Comparison of ENCODE assay signal across 20 cellular contexts in genomic region chr1:219661464-219662092, GRCh38. TPM values are rescaled to one million over a fixed set of nuclear protein-coding genes. Genes with fewer than 3 reads are reported as not detected.
DNase-seq lines count a peak whose midpoint lies in the region; ATAC-seq and TF ChIP-seq lines count a peak whose summit lies in the region.
"Had no signal": no experiment of that assay in that cellular context is flagged by ENCODE, and none has a peak within 500 bp of the region (broad histone marks: within the 10 kb centered on the region; RNA-seq: fewer than 3 reads in every experiment).

No MANE protein-coding gene starts in this region.

- in situ Hi-C loops in SK-MEL-5 (cut with HindIII; ENCODE audit: low pct_unique_long_range_greater_than_20kb, low sequenced_read_pairs) = no loop called here

- no peak for TF ChIP-seq CTCF in GM23338 (conservative IDR thresholded peaks at IDR 0.05; ENCODE audit: low read depth in 2 of 2)
- no peak for TF ChIP-seq CTCF in hepatocyte (IDR thresholded peaks at IDR 0.05; ENCODE audit: poor library complexity)
- no peak for TF ChIP-seq CTCF in adrenal gland (IDR thresholded peaks at IDR 0.05)
- no peak for TF ChIP-seq CTCF in type B pancreatic cell (conservative IDR thresholded peaks at IDR 0.05)

- H4K20me1 ChIP-seq in GM23338 (replicated peaks; ENCODE audit: insufficient read depth) (no peaks in the 10 kb centered on the region), hepatocyte (ENCODE audit: insufficient read depth, poor library complexity, severe bottlenecking) (no peaks in the 10 kb centered on the region)

- H2AFZ ChIP-seq in GM23338 (peak overlapping the region; percentile 7; the same call in 1 of the 2 replicates), hepatocyte (no peak overlapping the region), trophoblast cell (ENCODE audit: insufficient read depth, low read length, poor library complexity) (no peak overlapping the region)

- no peak overlapping the region for H3K18ac ChIP-seq in trophoblast cell (ENCODE audit: low read length)

- H3K27me3 ChIP-seq in GM23338 (ENCODE audit: insufficient read depth) (no peaks in the 10 kb centered on the region), hepatocyte (no peaks in the 10 kb centered on the region), trophoblast cell (ENCODE audit: insufficient read depth, low read length) (no peaks in the 10 kb centered on the region), adrenal gland (no peaks in the 10 kb centered on the region)
- H3K27me3 ChIP-seq: heart right ventricle, testis had no signal

- H3K27ac Mint-ChIP-seq in GM23338 (peak overlapping the region; percentile 81; the same call in 1 of the 2 replicates), type B pancreatic cell (no peak overlapping the region)
- H3K27ac Mint-ChIP-seq: activated CD4-positive, alpha-beta memory T cell treated with anti-CD3 and anti-CD28 coated beads, Interleukin-2, amount 10 ng/mL, durations not matched to agents 7 days and 5 days; activated naive CD8-positive, alpha-beta T cell; HFFc6 had no signal

- H3K4ac ChIP-seq in trophoblast cell (ENCODE audit: low read depth, low read length) = no peak overlapping the region

- H3K36me3 ChIP-seq in GM23338 (ENCODE audit: insufficient read depth) = no peaks in the 10 kb centered on the region
- H3K36me3 ChIP-seq in hepatocyte (replicated peaks; ENCODE audit: insufficient read depth, low read depth) = no peaks in the 10 kb centered on the region
- no peaks in the 10 kb centered on the region for H3K36me3 ChIP-seq in trophoblast cell (ENCODE audit: control insufficient read depth in 1 of 2, insufficient read depth in 2 of 2, low read length in 2 of 2)
- H3K36me3 ChIP-seq in adrenal gland (replicated peaks in 1 of 2) = no peaks in the 10 kb centered on the region
- H3K36me3 ChIP-seq: heart right ventricle had no signal

- peaks cover 4% of the 10 kb centered on the region for H3K27me3 Mint-ChIP-seq in GM23338 (ENCODE audit: insufficient read depth, low read depth, poor library complexity)
- no peaks in the 10 kb centered on the region for H3K27me3 Mint-ChIP-seq in type B pancreatic cell

- H3K4me1 Mint-ChIP-seq in GM23338 (peaks cover 19% of the 10 kb centered on the region), type B pancreatic cell (ENCODE audit: unreplicated experiment) (peaks cover 65% of the 10 kb centered on the region)

- H3F3A ChIP-seq in GM23338 (replicated peaks; ENCODE audit: low read depth) = no peaks in the 10 kb centered on the region

- peaks cover 3% of the 10 kb centered on the region for H3K79me1 ChIP-seq in trophoblast cell (ENCODE audit: low read length)

- H3K27ac ChIP-seq in GM23338 (ENCODE audit: low read depth) (no peak overlapping the region), hepatocyte (no peak overlapping the region), trophoblast cell (ENCODE audit: low read depth, low read length) (no peak overlapping the region), adrenal gland (no peak overlapping the region)
- H3K27ac ChIP-seq: testis had no signal

- no peak overlapping the region for H2AK5ac ChIP-seq in trophoblast cell (ENCODE audit: low read length)

- no peak overlapping the region for H4K91ac ChIP-seq in trophoblast cell (ENCODE audit: low read depth, low read length)

- no peak overlapping the region for H3K9ac ChIP-seq in trophoblast cell (ENCODE audit: low read length)

- H3K79me2 ChIP-seq in GM23338 (replicated peaks; ENCODE audit: insufficient read depth) (no peaks in the 10 kb centered on the region), hepatocyte (no peaks in the 10 kb centered on the region), trophoblast cell (ENCODE audit: control insufficient read depth, insufficient read depth, low read length, poor library complexity) (no peaks in the 10 kb centered on the region)

- no peaks in the 10 kb centered on the region for H3K9me3 Mint-ChIP-seq in GM23338
- H3K9me3 Mint-ChIP-seq in type B pancreatic cell = no peaks in the 10 kb centered on the region
- H3K9me3 Mint-ChIP-seq: activated CD4-positive, alpha-beta memory T cell treated with anti-CD3 and anti-CD28 coated beads, Interleukin-2, amount 10 ng/mL, durations not matched to agents 7 days and 5 days had no signal

- H2BK12ac ChIP-seq in trophoblast cell (ENCODE audit: low read length) = no peak overlapping the region

- H3K14ac ChIP-seq in trophoblast cell (ENCODE audit: low read length) = no peak overlapping the region

- intact Hi-C loops in adrenal gland (cut with DNase I) = no loop called here

- no peak overlapping the region for H2BK5ac ChIP-seq in trophoblast cell (ENCODE audit: low read depth, low read length, poor library complexity)

- H2BK120ac ChIP-seq in trophoblast cell (ENCODE audit: insufficient read depth, low read length, poor library complexity) = no peak overlapping the region

- H4K12ac ChIP-seq in trophoblast cell (ENCODE audit: low read depth, low read length) = no peak overlapping the region

- no peak overlapping the region for H3K23ac ChIP-seq in trophoblast cell (ENCODE audit: low read length)

- H3K4me3 Mint-ChIP-seq in GM23338 (no peak overlapping the region), type B pancreatic cell (no peak overlapping the region)
- H3K4me3 Mint-ChIP-seq: activated CD4-positive, alpha-beta memory T cell treated with anti-CD3 and anti-CD28 coated beads, Interleukin-2, amount 10 ng/mL, durations not matched to agents 7 days and 5 days; activated naive CD8-positive, alpha-beta T cell had no signal

- H3K4me2 ChIP-seq in GM23338 (0 out of 2 replicates have a peak overlapping the region, but pooled peaks have one; percentile 31), hepatocyte (peak overlapping the region; percentile 73), trophoblast cell (ENCODE audit: low read length) (peak overlapping the region; percentile 90)

- DNase-seq in GM23338 (ENCODE audit: low spot score) (no peak), SK-MEL-5 (ENCODE audit: low read depth, low spot score) (peak; percentile 94), hepatocyte (ENCODE audit: low spot score) (no peak), trophoblast cell (no peak), dermis blood vessel endothelial cell (no peak), adrenal gland (no peak), type B pancreatic cell (ENCODE audit: extremely low spot score, unreplicated experiment) (no peak)
- DNase-seq: COR-L47; effector CD4-positive, alpha-beta T cell; NCI-H1105; SW 1271 had no signal

- H3K36me3 Mint-ChIP-seq in GM23338 (ENCODE audit: low read depth) = no peaks in the 10 kb centered on the region
- H3K36me3 Mint-ChIP-seq in type B pancreatic cell = no peaks in the 10 kb centered on the region
- H3K36me3 Mint-ChIP-seq: activated naive CD8-positive, alpha-beta T cell had no signal

- H3K9me2 ChIP-seq in GM23338 (ENCODE audit: insufficient read depth) = no peaks in the 10 kb centered on the region
- no peaks in the 10 kb centered on the region for H3K9me2 ChIP-seq in hepatocyte (replicated peaks; ENCODE audit: insufficient read depth)

- ATAC-seq in GM23338 (no peak), HG03025 (IDR thresholded peaks at IDR 0.05; ENCODE audit: low FRiP score, unreplicated experiment) (no peak)

- H3K4me1 ChIP-seq in GM23338 (ENCODE audit: insufficient read depth) (peaks cover 14% of the 10 kb centered on the region), hepatocyte (ENCODE audit: insufficient read depth) (peaks cover 3% of the 10 kb centered on the region), trophoblast cell (ENCODE audit: control insufficient read depth in 1 of 2, insufficient read depth in 2 of 2, low read length in 2 of 2) (peaks cover 3 to 4% of the 10 kb centered on the region in 2 experiments), adrenal gland (replicated peaks in 1 of 2) (peaks cover 0 to 12% of the 10 kb centered on the region in 2 donors)

- H3K9me3 ChIP-seq in hepatocyte (ENCODE audit: low read depth) (no peaks in the 10 kb centered on the region), trophoblast cell (ENCODE audit: insufficient read depth, low read depth, low read length) (no peaks in the 10 kb centered on the region), adrenal gland (replicated peaks in 1 of 3) (no peaks in the 10 kb centered on the region)
- H3K9me3 ChIP-seq: heart right ventricle, testis had no signal

- no peak for TF ChIP-seq POLR2A in adrenal gland (IDR thresholded peaks at IDR 0.05)

- no peak overlapping the region for H4K8ac ChIP-seq in trophoblast cell (ENCODE audit: low read depth, low read length)

- WGBS in hepatocyte (ENCODE audit: low lambda C conversion rate, missing lambda C conversion rate) = 87% methylated on average over 8 of the region's 8 CpGs
- no CpG with 5 or more reads among the region's 8 CpGs for WGBS in trophoblast cell (ENCODE audit: extremely low coverage, insufficient coverage, insufficient read length)
- WGBS in adrenal gland, 4 donors = 82 to 90% (median 87%) methylated on average over 8 of the region's 8 CpGs

- H3K4me3 ChIP-seq in GM23338 (no peak overlapping the region), hepatocyte (no peak overlapping the region), trophoblast cell (ENCODE audit: low read depth, low read length) (no peak overlapping the region), adrenal gland (no peak overlapping the region)

TF ChIP-seq in GM23338, 12 proteins besides CTCF, POLR2A, EP300 and RAD21 (continues in another document):
- TF ChIP-seq, protein P1, sequence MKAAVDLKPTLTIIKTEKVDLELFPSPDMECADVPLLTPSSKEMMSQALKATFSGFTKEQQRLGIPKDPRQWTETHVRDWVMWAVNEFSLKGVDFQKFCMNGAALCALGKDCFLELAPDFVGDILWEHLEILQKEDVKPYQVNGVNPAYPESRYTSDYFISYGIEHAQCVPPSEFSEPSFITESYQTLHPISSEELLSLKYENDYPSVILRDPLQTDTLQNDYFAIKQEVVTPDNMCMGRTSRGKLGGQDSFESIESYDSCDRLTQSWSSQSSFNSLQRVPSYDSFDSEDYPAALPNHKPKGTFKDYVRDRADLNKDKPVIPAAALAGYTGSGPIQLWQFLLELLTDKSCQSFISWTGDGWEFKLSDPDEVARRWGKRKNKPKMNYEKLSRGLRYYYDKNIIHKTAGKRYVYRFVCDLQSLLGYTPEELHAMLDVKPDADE (IDR thresholded peaks at IDR 0.05) = no peak
- no peak for TF ChIP-seq JUNB (IDR thresholded peaks at IDR 0.05; ENCODE audit: unreplicated experiment)
- no peak for TF ChIP-seq EZH2phosphoT487 (IDR thresholded peaks at IDR 0.05; ENCODE audit: unreplicated experiment)
- no peak for TF ChIP-seq NANOG (IDR thresholded peaks at IDR 0.05; ENCODE audit: borderline replicate concordance)

RNA-seq across cellular contexts. Expression of gene ZC3H11B, which starts 48.7 kb away (rescaled TPM):
- 0.08 and 0.10 TPM in 2 replicates for total RNA-seq in GM23338 (2014; rRNA removed; shearing (Covaris generic))
- polyA plus RNA-seq in GM23338 (2016; fragmentation: Nextera tagmentation; extraction: Ambion mirVana) = not detected in 2 replicates
- 0.29 TPM in 1 of 2 replicates, not detected in the other for total RNA-seq in SK-MEL-5 (2014; rRNA removed; shearing (Covaris generic))
- 0.05 TPM in 1 of 2 replicates, not detected in the other for polyA plus RNA-seq in SK-MEL-5 (2015; cell fraction: cytosol; rRNA removed)
- 0.08 and 0.64 TPM in 2 replicates for polyA plus RNA-seq in SK-MEL-5 (2015; cell fraction: nucleus; rRNA removed)
- total RNA-seq in hepatocyte = not detected in 2 replicates
- polyA plus RNA-seq in hepatocyte = 0.21 TPM in 1 of 2 replicates, not detected in the other
- 0.21 and 0.23 TPM in 2 replicates for polyA plus RNA-seq in trophoblast cell (2013)
- total RNA-seq in dermis blood vessel endothelial cell = 0.14 and 0.17 TPM in 2 replicates
- under 1 TPM in 2 of 8 donors, not detected in 6; 0.14 to 0.48 TPM for total RNA-seq in adrenal gland
- under 1 TPM in 1 of 3 donors, not detected in 2; 0.03 TPM for polyA plus RNA-seq in adrenal gland
- 0.19 and 0.80 TPM in 2 replicates for total RNA-seq in type B pancreatic cell (ENCODE audit: low replicate concordance)
- total RNA-seq: bronchial epithelial cell, fibroblast of lung, skeletal muscle tissue had no signal

Comparison
In these comparisons a context has a peak if more than half of its experiments do, and no peak if none do; other contexts are left out.
1. H3K4me2 ChIP-seq: peak in every context shown above with its lines; median percentile 90 in trophoblast cell; 73 in hepatocyte; 31 in GM23338.